ENCODE assay signal across 8 cellular contexts in the genomic region with DNA sequence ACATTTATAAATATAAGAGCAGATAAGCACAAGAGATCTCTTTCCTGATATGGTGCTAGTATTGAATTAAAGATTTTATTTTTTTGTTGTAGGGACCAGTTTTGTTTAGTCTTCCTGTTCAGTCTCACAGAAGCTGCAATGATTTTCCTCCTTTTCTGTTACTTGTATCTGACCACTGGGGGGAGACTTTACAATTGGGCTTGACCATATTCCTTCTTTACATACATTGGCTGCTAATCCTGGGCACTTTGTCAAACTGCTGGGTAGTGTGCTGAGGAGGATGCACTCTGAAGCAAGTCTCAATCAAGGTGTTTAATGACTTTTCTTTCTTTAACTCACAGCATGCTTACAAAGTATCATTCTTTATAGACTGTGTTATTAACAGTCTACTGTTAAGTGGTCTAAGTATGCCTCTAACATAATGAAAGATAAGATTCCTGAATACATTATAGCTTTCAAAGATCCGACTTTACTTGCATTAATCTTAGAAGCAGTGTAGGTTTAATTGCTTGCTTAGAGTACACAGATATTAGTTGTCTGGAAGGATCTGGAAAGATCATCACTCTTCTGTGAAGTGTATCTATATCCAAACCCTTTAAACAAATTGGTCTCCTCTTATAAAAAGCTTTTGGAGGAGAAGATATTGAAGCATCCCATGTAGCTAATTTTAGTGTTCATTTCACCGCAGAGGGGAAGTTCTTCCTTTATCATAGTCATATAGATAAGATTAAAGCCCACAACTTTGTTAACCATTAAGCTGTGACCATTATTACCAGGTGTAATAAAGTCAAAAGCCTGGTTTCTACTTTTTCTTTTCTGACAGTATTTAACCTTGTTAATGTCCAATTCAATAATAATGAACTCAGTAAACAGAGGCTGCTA. TPM values are rescaled to one million over a fixed set of nuclear protein-coding genes. Genes with fewer than 3 reads are reported as not detected.
DNase-seq lines count a peak whose midpoint lies in the region; ATAC-seq, FAIRE-seq and TF ChIP-seq lines count a peak whose summit lies in the region.

No MANE protein-coding gene starts in this region.

- H2BK5ac ChIP-seq in H9 (ENCODE audit: insufficient read length, low read length) = no peak overlapping the region

- no peaks in the 10 kb centered on the region for H3K36me3 Mint-ChIP-seq in activated naive CD4-positive, alpha-beta T cell treated with anti-CD3 and anti-CD28 coated beads for 36 hours (ENCODE audit: low read depth)
- peaks cover 0 to 13% (median 4%) of the 10 kb centered on the region in 3 experiments; a peak in 4 of 7 replicates for H3K36me3 Mint-ChIP-seq in H9 (ENCODE audit: insufficient read depth in 1 of 3, low read depth in 3 of 3)

- H3K4ac ChIP-seq in H9 (ENCODE audit: low read depth, low read length) = no peak overlapping the region

- peaks cover 11% of the 10 kb centered on the region for H3K23me2 ChIP-seq in H9 (ENCODE audit: insufficient read length, low read depth, low read length, poor library complexity, severe bottlenecking)

- H4K20me1 ChIP-seq in H9 (ENCODE audit: control insufficient read depth, insufficient read depth, insufficient read length) = no peaks in the 10 kb centered on the region

- intact Hi-C loops in activated naive CD4-positive, alpha-beta T cell treated with anti-CD3 and anti-CD28 coated beads for 36 hours (cut with micrococcal nuclease) = loop anchor here (1.0 to 10.0 kb wide), 4 partner anchors 89 to 518 kb away; no protein-coding TSS in a partner anchor
- intact Hi-C loops in pancreas (cut with DNase I) = no loop called here

- no peak overlapping the region for H3K18ac ChIP-seq in H9 (ENCODE audit: insufficient read length, low read depth, low read length)

- FAIRE-seq in pancreas (lab: Jason Lieb, UNC) = peak; percentile 91

- ATAC-seq in SK-N-SH treated with all-trans-retinoic acid at 6 μM for 48 hours (peak; percentile 66), pancreas (peak in 3 of 4 donors; percentile 20 to 36 (median 34)), HG02588 (IDR thresholded peaks at IDR 0.05; ENCODE audit: unreplicated experiment) (no peak)

- H4K8ac ChIP-seq in H9 (replicated peaks; ENCODE audit: insufficient read length, low read depth, low read length) = no peak overlapping the region

- H3K9me3 ChIP-seq in H9 (ENCODE audit: control insufficient read depth, low read depth, low read length) (no peaks in the 10 kb centered on the region), pancreas (no peaks in the 10 kb centered on the region)

- H3K79me1 ChIP-seq in H9 (ENCODE audit: insufficient read depth, low read depth, low read length, poor library complexity, severe bottlenecking) = no peaks in the 10 kb centered on the region

- H3K9ac ChIP-seq in H9 (ENCODE audit: extremely low read depth, insufficient read length, low read length) = no peak overlapping the region

- H2AK5ac ChIP-seq in H9 (ENCODE audit: insufficient read length, low read length) = no peak overlapping the region

- H3K27ac ChIP-seq in H9 (ENCODE audit: insufficient read length, low read depth, low read length) (no peak overlapping the region), pancreas (no peak overlapping the region)

- H3K27me3 ChIP-seq in H9 (ENCODE audit: insufficient read depth, low read length) (no peaks in the 10 kb centered on the region; the same call in 1 of the 2 replicates), pancreas (no peaks in the 10 kb centered on the region)

- H2BK15ac ChIP-seq in H9 (ENCODE audit: low read depth, low read length) = no peak overlapping the region

- no peak overlapping the region for H3K56ac ChIP-seq in H9 (ENCODE audit: insufficient read length, low read depth, low read length)

- H3K14ac ChIP-seq in H9 (ENCODE audit: insufficient read depth, low read length) = no peak overlapping the region

- no CpG with 5 or more reads among the region's 2 CpGs for WGBS in H9 (ENCODE audit: extremely low coverage, insufficient read length, low lambda C conversion rate)
- WGBS in pancreas, 2 donors = 14% methylated on average over 2 of the region's 2 CpGs

- no peak overlapping the region for H3K4me3 ChIP-seq in pancreas

- H3K27me3 Mint-ChIP-seq in activated naive CD4-positive, alpha-beta T cell treated with anti-CD3 and anti-CD28 coated beads for 36 hours (ENCODE audit: low read depth) = peaks cover 3% of the 10 kb centered on the region
- H3K27me3 Mint-ChIP-seq in H9 (ENCODE audit: low read depth) = peaks cover 12% of the 10 kb centered on the region

- no peak overlapping the region for H3K27ac Mint-ChIP-seq in activated naive CD4-positive, alpha-beta T cell treated with anti-CD3 and anti-CD28 coated beads for 36 hours
- no peak overlapping the region; a peak in 1 of 7 replicates for H3K27ac Mint-ChIP-seq in H9

- peak; percentile 15 for DNase-seq in activated naive CD4-positive, alpha-beta T cell treated with anti-CD3 and anti-CD28 coated beads for 36 hours
- no peak for DNase-seq in activated naive CD4-positive, alpha-beta T cell treated with anti-CD3 and anti-CD28 coated beads, Interleukin-2, amount 50 U/mL, for 16 hours
- DNase-seq in H9 (peak; percentile 34), NAMALWA (ENCODE audit: low spot score) (peak; percentile 87), fibroblast of gingiva (ENCODE audit: low read depth) (peak; percentile 74), pancreas (peak in 3 of 6 donors; percentile 24 to 43 (median 34))

- H3K79me2 ChIP-seq in H9 (ENCODE audit: insufficient read depth, low read length) = peaks cover 43% of the 10 kb centered on the region

- H3K4me3 Mint-ChIP-seq in activated naive CD4-positive, alpha-beta T cell treated with anti-CD3 and anti-CD28 coated beads for 36 hours = no peak overlapping the region
- H3K4me3 Mint-ChIP-seq in H9 = peak overlapping the region; percentile 3 to 71; a peak in 4 of 5 replicates

- CTCF ChIA-PET in activated naive CD4-positive, alpha-beta T cell treated with anti-CD3 and anti-CD28 coated beads for 36 hours (lab: Charles Lee) = interaction anchor here (0.6 to 4.3 kb wide), 12 partner anchors 11 to 518 kb away, joined by 3 to 44 read pairs (median 3); no protein-coding TSS in a partner anchor

- no peak overlapping the region for H2BK12ac ChIP-seq in H9 (ENCODE audit: insufficient read length, low read depth, low read length)

- no peak overlapping the region for H3K23ac ChIP-seq in H9 (ENCODE audit: insufficient read length, low read depth, low read length)

- H3K4me2 ChIP-seq in H9 (ENCODE audit: insufficient read depth, insufficient read length, low read length) = no peak overlapping the region

- no peaks in the 10 kb centered on the region for H3K9me3 Mint-ChIP-seq in activated naive CD4-positive, alpha-beta T cell treated with anti-CD3 and anti-CD28 coated beads for 36 hours
- H3K9me3 Mint-ChIP-seq in H9 = peaks cover 0 to 6% of the 10 kb centered on the region in 2 experiments; a peak in 3 of 5 replicates

- no peak overlapping the region for H2BK120ac ChIP-seq in H9 (ENCODE audit: low read depth, low read length, poor library complexity, severe bottlenecking)

- TF ChIP-seq CTCF in H9 (conservative IDR thresholded peaks at IDR 0.05) = peak; percentile 83
- TF ChIP-seq CTCF in pancreas (IDR thresholded peaks at IDR 0.05) = peak; percentile 23 to 52 (median 43)

- H3K4me1 Mint-ChIP-seq in activated naive CD4-positive, alpha-beta T cell treated with anti-CD3 and anti-CD28 coated beads for 36 hours (ENCODE audit: low read depth) = peaks cover 55% of the 10 kb centered on the region
- H3K4me1 Mint-ChIP-seq in H9 = peaks cover 48 to 67% of the 10 kb centered on the region in 2 experiments

- H2BK20ac ChIP-seq in H9 (ENCODE audit: low read depth, low read length, poor library complexity, severe bottlenecking) = no peak overlapping the region

- H4K91ac ChIP-seq in H9 (ENCODE audit: insufficient read length, low read depth, low read length) = no peak overlapping the region

- no peak overlapping the region for H4K5ac ChIP-seq in H9 (ENCODE audit: insufficient read length, low read depth, low read length)

- H3T11ph ChIP-seq in H9 (ENCODE audit: low read length) = no peak overlapping the region

- H3K4me1 ChIP-seq in H9 (ENCODE audit: insufficient read depth, low read length) = peaks cover 6% of the 10 kb centered on the region; the same call in 1 of the 2 replicates
- H3K4me1 ChIP-seq in pancreas = peaks cover 12 to 28% (median 27%) of the 10 kb centered on the region in 3 donors

- no peaks in the 10 kb centered on the region for H3K36me3 ChIP-seq in pancreas

- H2AFZ ChIP-seq in H9 (ENCODE audit: low read length) = no peak overlapping the region

TF ChIP-seq in SK-N-SH treated with all-trans-retinoic acid at 6 μM for 48 hours, 23 proteins besides CTCF, POLR2A, EP300 and RAD21 (continues in another document):
- TF ChIP-seq PPARA (CRISPR knock-in tag; IDR thresholded peaks at IDR 0.05; ENCODE audit: borderline replicate concordance) (no peak), SNAI2 (CRISPR knock-in tag; IDR thresholded peaks at IDR 0.05) (no peak), ZNF70 (CRISPR knock-in tag; IDR thresholded peaks at IDR 0.05) (no peak), BACH2 (CRISPR knock-in tag; IDR thresholded peaks at IDR 0.05; ENCODE audit: borderline replicate concordance) (no peak), ESRRG (CRISPR knock-in tag; IDR thresholded peaks at IDR 0.05) (no peak), TCF4 (CRISPR knock-in tag; IDR thresholded peaks at IDR 0.05; ENCODE audit: borderline replicate concordance) (no peak), ZC3H10 (CRISPR knock-in tag; IDR thresholded peaks at IDR 0.05) (no peak), ZFP30 (CRISPR knock-in tag; IDR thresholded peaks at IDR 0.05) (no peak), ISL1 (CRISPR knock-in tag; IDR thresholded peaks at IDR 0.05) (no peak), ZNF8 (CRISPR knock-in tag; IDR thresholded peaks at IDR 0.05) (no peak), GLIS3 (CRISPR knock-in tag; IDR thresholded peaks at IDR 0.05) (no peak)
- TF ChIP-seq, protein P1, sequence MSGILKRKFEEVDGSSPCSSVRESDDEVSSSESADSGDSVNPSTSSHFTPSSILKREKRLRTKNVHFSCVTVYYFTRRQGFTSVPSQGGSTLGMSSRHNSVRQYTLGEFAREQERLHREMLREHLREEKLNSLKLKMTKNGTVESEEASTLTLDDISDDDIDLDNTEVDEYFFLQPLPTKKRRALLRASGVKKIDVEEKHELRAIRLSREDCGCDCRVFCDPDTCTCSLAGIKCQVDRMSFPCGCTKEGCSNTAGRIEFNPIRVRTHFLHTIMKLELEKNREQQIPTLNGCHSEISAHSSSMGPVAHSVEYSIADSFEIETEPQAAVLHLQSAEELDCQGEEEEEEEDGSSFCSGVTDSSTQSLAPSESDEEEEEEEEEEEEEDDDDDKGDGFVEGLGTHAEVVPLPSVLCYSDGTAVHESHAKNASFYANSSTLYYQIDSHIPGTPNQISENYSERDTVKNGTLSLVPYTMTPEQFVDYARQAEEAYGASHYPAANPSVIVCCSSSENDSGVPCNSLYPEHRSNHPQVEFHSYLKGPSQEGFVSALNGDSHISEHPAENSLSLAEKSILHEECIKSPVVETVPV (CRISPR knock-in tag; IDR thresholded peaks at IDR 0.05) = no peak

RNA-seq across cellular contexts. Expression of a gene that starts 3.2 kb away (rescaled TPM):
- total RNA-seq in activated naive CD4-positive, alpha-beta T cell treated with anti-CD3 and anti-CD28 coated beads for 36 hours = 10 to 100 TPM; 21.8 to 22.5 TPM
- total RNA-seq in H9 (2021) (47.4 and 63.1 TPM in 2 replicates), pancreas (10 to 100 TPM; 26.4 to 36.7 (median 34.5) TPM)
- polyA plus RNA-seq in pancreas = 1 to 10 TPM; 4.1 to 9.9 TPM
